ENCODE assay signal across 2 cellular contexts in the genomic region with DNA sequence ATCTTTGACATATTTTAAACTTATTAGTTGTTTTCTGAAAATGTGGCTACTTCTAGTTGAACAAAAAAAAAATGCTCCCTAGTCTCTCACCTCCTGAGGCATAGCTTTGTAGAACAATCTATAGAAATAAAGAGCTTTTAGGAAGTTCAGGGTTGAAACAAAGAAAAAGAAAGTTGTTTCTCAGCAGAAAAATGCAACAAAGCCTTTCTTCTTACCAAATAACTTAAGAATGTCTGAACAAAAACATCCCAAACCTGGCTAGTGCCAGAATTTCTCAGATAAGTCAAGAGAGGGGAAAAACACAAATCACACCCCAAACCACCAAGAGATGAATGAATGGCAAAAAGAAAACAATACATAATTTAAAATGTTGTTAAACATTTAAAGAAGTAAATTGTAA.
TF ChIP-seq lines count a peak whose summit lies in the region.

No MANE protein-coding gene starts in this region.

TF ChIP-seq in liver, 16 proteins besides CTCF, POLR2A, EP300 and RAD21 (continued from another document):
- TF ChIP-seq, protein P1, sequence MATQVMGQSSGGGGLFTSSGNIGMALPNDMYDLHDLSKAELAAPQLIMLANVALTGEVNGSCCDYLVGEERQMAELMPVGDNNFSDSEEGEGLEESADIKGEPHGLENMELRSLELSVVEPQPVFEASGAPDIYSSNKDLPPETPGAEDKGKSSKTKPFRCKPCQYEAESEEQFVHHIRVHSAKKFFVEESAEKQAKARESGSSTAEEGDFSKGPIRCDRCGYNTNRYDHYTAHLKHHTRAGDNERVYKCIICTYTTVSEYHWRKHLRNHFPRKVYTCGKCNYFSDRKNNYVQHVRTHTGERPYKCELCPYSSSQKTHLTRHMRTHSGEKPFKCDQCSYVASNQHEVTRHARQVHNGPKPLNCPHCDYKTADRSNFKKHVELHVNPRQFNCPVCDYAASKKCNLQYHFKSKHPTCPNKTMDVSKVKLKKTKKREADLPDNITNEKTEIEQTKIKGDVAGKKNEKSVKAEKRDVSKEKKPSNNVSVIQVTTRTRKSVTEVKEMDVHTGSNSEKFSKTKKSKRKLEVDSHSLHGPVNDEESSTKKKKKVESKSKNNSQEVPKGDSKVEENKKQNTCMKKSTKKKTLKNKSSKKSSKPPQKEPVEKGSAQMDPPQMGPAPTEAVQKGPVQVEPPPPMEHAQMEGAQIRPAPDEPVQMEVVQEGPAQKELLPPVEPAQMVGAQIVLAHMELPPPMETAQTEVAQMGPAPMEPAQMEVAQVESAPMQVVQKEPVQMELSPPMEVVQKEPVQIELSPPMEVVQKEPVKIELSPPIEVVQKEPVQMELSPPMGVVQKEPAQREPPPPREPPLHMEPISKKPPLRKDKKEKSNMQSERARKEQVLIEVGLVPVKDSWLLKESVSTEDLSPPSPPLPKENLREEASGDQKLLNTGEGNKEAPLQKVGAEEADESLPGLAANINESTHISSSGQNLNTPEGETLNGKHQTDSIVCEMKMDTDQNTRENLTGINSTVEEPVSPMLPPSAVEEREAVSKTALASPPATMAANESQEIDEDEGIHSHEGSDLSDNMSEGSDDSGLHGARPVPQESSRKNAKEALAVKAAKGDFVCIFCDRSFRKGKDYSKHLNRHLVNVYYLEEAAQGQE (IDR thresholded peaks at IDR 0.05): no peak
- no peak for TF ChIP-seq FOXA1 (IDR thresholded peaks at IDR 0.05)
- TF ChIP-seq FOXA2 (IDR thresholded peaks at IDR 0.05): no peak
- TF ChIP-seq EGR1 (IDR thresholded peaks at IDR 0.05; ENCODE audit: low read depth in 2 of 2): no peak

TF ChIP-seq in HepG2, 621 proteins besides CTCF, POLR2A, EP300 and RAD21 (continued from another document):
- TF ChIP-seq, protein P2, sequence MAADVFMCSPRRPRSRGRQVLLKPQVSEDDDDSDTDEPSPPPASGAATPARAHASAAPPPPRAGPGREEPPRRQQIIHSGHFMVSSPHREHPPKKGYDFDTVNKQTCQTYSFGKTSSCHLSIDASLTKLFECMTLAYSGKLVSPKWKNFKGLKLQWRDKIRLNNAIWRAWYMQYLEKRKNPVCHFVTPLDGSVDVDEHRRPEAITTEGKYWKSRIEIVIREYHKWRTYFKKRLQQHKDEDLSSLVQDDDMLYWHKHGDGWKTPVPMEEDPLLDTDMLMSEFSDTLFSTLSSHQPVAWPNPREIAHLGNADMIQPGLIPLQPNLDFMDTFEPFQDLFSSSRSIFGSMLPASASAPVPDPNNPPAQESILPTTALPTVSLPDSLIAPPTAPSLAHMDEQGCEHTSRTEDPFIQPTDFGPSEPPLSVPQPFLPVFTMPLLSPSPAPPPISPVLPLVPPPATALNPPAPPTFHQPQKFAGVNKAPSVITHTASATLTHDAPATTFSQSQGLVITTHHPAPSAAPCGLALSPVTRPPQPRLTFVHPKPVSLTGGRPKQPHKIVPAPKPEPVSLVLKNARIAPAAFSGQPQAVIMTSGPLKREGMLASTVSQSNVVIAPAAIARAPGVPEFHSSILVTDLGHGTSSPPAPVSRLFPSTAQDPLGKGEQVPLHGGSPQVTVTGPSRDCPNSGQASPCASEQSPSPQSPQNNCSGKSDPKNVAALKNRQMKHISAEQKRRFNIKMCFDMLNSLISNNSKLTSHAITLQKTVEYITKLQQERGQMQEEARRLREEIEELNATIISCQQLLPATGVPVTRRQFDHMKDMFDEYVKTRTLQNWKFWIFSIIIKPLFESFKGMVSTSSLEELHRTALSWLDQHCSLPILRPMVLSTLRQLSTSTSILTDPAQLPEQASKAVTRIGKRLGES (CRISPR knock-in tag; IDR thresholded peaks at IDR 0.05; ENCODE audit: borderline replicate concordance): no peak
- TF ChIP-seq ZNF891 (CRISPR knock-in tag; IDR thresholded peaks at IDR 0.05) (no peak), ZNF224 (CRISPR knock-in tag; IDR thresholded peaks at IDR 0.05) (no peak), ZNF331 (CRISPR knock-in tag; IDR thresholded peaks at IDR 0.05) (no peak)
